18 cellular contexts compared by ENCODE assay signal in the genomic region with DNA sequence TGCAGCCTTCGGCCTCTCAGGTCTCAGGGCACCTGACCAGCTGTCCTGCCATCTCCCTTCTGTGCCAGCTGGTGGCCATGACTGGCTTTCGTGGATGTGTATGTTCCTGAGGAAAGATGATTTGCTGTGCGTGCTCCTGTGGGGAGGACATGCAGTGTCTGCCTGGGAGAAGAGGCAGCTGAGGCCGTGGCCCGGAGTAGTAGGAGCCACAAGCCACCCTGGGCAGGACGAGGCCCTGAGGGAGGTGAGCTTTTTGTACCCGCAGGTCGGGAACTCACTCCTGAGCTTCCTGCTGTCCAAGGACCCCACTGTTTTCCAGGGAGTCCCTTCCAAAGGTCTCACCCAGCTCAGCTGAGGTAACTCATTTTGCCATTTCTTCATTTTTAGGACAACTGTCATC. TPM values are rescaled to one million over a fixed set of nuclear protein-coding genes. Genes with fewer than 3 reads are reported as not detected.
DNase-seq lines count a peak whose midpoint lies in the region; ATAC-seq and TF ChIP-seq lines count a peak whose summit lies in the region.
"Had no signal": no experiment of that assay in that cellular context is flagged by ENCODE, and none has a peak within 500 bp of the region (broad histone marks: within the 10 kb centered on the region; RNA-seq: fewer than 3 reads in every experiment).

No MANE protein-coding gene starts in this region.

- POLR2A ChIA-PET in WTC11 (lab: Charles Lee) = no interaction called here

- peaks cover 66% of the 10 kb centered on the region for H3K4me1 Mint-ChIP-seq in activated CD8-positive, alpha-beta memory T cell treated with anti-CD3 and anti-CD28 coated beads, Interleukin-2, amount 10 ng/mL, durations not matched to agents 7 days and 5 days
- H3K4me1 Mint-ChIP-seq in WTC11 = peaks cover 17% of the 10 kb centered on the region
- H3K4me1 Mint-ChIP-seq in central memory CD8-positive, alpha-beta T cell = peaks cover 33% of the 10 kb centered on the region
- peaks cover 39% of the 10 kb centered on the region for H3K4me1 Mint-ChIP-seq in stimulated activated effector memory CD8-positive, alpha-beta T cell treated with anti-CD3 and anti-CD28 coated beads, Interleukin-12 subunit alpha, Interleukin-12 subunit beta, amount 100 ng/mL, for 72 hours

- ATAC-seq in activated CD8-positive, alpha-beta memory T cell treated with anti-CD3 and anti-CD28 coated beads, Interleukin-2, amount 10 ng/mL, durations not matched to agents 7 days and 5 days = no peak
- ATAC-seq in WTC11 = no peak
- ATAC-seq in central memory CD8-positive, alpha-beta T cell (replicated peaks; ENCODE audit: extremely low read depth, poor library complexity, severe bottlenecking) = no peak
- no peak for ATAC-seq in stimulated activated effector memory CD8-positive, alpha-beta T cell treated with anti-CD3 and anti-CD28 coated beads, Interleukin-12 subunit alpha, Interleukin-12 subunit beta, amount 100 ng/mL, for 72 hours
- ATAC-seq in GM19351 (IDR thresholded peaks at IDR 0.05; ENCODE audit: unreplicated experiment) = no peak
- no peak for ATAC-seq in left lobe of liver

- H3K4me3 Mint-ChIP-seq in activated CD8-positive, alpha-beta memory T cell treated with anti-CD3 and anti-CD28 coated beads, Interleukin-2, amount 10 ng/mL, durations not matched to agents 7 days and 5 days = no peak overlapping the region
- H3K4me3 Mint-ChIP-seq in WTC11 = no peak overlapping the region
- H3K4me3 Mint-ChIP-seq in central memory CD8-positive, alpha-beta T cell = no peak overlapping the region
- no peak overlapping the region for H3K4me3 Mint-ChIP-seq in stimulated activated effector memory CD8-positive, alpha-beta T cell treated with anti-CD3 and anti-CD28 coated beads, Interleukin-12 subunit alpha, Interleukin-12 subunit beta, amount 100 ng/mL, for 72 hours

- CTCF ChIA-PET in activated CD8-positive, alpha-beta memory T cell treated with anti-CD3 and anti-CD28 coated beads, Interleukin-2, amount 10 ng/mL, durations not matched to agents 7 days and 5 days (lab: Charles Lee) = interaction anchor here (0.5 kb wide), 1 partner anchor 316 kb away, joined by 3 read pairs; no protein-coding TSS in a partner anchor
- CTCF ChIA-PET in WTC11 (lab: Charles Lee) = interaction anchor here (4.5 kb wide), 1 partner anchor 11 kb away, joined by 18 read pairs; no protein-coding TSS in a partner anchor

- no peaks in the 10 kb centered on the region for H3K27me3 Mint-ChIP-seq in activated CD8-positive, alpha-beta memory T cell treated with anti-CD3 and anti-CD28 coated beads, Interleukin-2, amount 10 ng/mL, durations not matched to agents 7 days and 5 days
- no peaks in the 10 kb centered on the region for H3K27me3 Mint-ChIP-seq in WTC11 (ENCODE audit: low read depth)
- H3K27me3 Mint-ChIP-seq in central memory CD8-positive, alpha-beta T cell = no peaks in the 10 kb centered on the region

- no peak for TF ChIP-seq CTCF in WTC11 (IDR thresholded peaks at IDR 0.05)

- peak overlapping the region; percentile 35 for H3K27ac Mint-ChIP-seq in activated CD8-positive, alpha-beta memory T cell treated with anti-CD3 and anti-CD28 coated beads, Interleukin-2, amount 10 ng/mL, durations not matched to agents 7 days and 5 days
- H3K27ac Mint-ChIP-seq in WTC11 = 0 out of 2 replicates have a peak overlapping the region, but pooled peaks have one; percentile 30
- peak overlapping the region; percentile 49 for H3K27ac Mint-ChIP-seq in central memory CD8-positive, alpha-beta T cell (ENCODE audit: low read depth)
- peak overlapping the region; percentile 81 for H3K27ac Mint-ChIP-seq in stimulated activated effector memory CD8-positive, alpha-beta T cell treated with anti-CD3 and anti-CD28 coated beads, Interleukin-12 subunit alpha, Interleukin-12 subunit beta, amount 100 ng/mL, for 72 hours

- no peaks in the 10 kb centered on the region for H3K9me3 Mint-ChIP-seq in activated CD8-positive, alpha-beta memory T cell treated with anti-CD3 and anti-CD28 coated beads, Interleukin-2, amount 10 ng/mL, durations not matched to agents 7 days and 5 days (ENCODE audit: low read depth)
- no peaks in the 10 kb centered on the region for H3K9me3 Mint-ChIP-seq in WTC11
- no peaks in the 10 kb centered on the region for H3K9me3 Mint-ChIP-seq in central memory CD8-positive, alpha-beta T cell
- H3K9me3 Mint-ChIP-seq in stimulated activated effector memory CD8-positive, alpha-beta T cell treated with anti-CD3 and anti-CD28 coated beads, Interleukin-12 subunit alpha, Interleukin-12 subunit beta, amount 100 ng/mL, for 72 hours = no peaks in the 10 kb centered on the region

- H3K36me3 Mint-ChIP-seq in activated CD8-positive, alpha-beta memory T cell treated with anti-CD3 and anti-CD28 coated beads, Interleukin-2, amount 10 ng/mL, durations not matched to agents 7 days and 5 days = peaks cover 56% of the 10 kb centered on the region
- H3K36me3 Mint-ChIP-seq in WTC11 = peaks cover 12% of the 10 kb centered on the region
- peaks cover 47% of the 10 kb centered on the region for H3K36me3 Mint-ChIP-seq in central memory CD8-positive, alpha-beta T cell (ENCODE audit: insufficient read depth)
- peaks cover 100% of the 10 kb centered on the region for H3K36me3 Mint-ChIP-seq in stimulated activated effector memory CD8-positive, alpha-beta T cell treated with anti-CD3 and anti-CD28 coated beads, Interleukin-12 subunit alpha, Interleukin-12 subunit beta, amount 100 ng/mL, for 72 hours

- DNase-seq in activated CD8-positive, alpha-beta memory T cell treated with anti-CD3 and anti-CD28 coated beads, Interleukin-2, amount 10 ng/mL, durations not matched to agents 7 days and 5 days = no peak
- no peak for DNase-seq in activated CD8-positive, alpha-beta memory T cell treated with anti-CD3 and anti-CD28 coated beads, Interleukin-2, amount 50 U/mL, for 48 hours
- DNase-seq in WTC11 (ENCODE audit: low spot score) (no peak), 8988T (no peak), left lobe of liver (ENCODE audit: low spot score) (no peak)
- DNase-seq in central memory CD8-positive, alpha-beta T cell (ENCODE audit: low spot score in 2 of 2) = no peak
- no peak for DNase-seq in stimulated activated effector memory CD8-positive, alpha-beta T cell treated with anti-CD3 and anti-CD28 coated beads, Interleukin-12 subunit alpha, Interleukin-12 subunit beta, amount 100 ng/mL, for 72 hours (ENCODE audit: low spot score in 2 of 2)
- DNase-seq: brain microvascular endothelial cell; colonic mucosa; GOT3; islet precursor cell; NCI-H1105 treated with DMSO at 0.1 percent for 48 hours; NCI-H2029 treated with DMSO at 0.1 percent for 48 hours; PC-9; SHP77; stimulated activated CD4-positive, alpha-beta T cell treated with anti-CD3 and anti-CD28 coated beads, Interleukin-4, amount 100 ng/mL, for 1 hour; stomach had no signal

TF ChIP-seq in WTC11, 78 proteins besides CTCF, POLR2A, EP300 and RAD21 (continues in another document):
- no peak for TF ChIP-seq SMAD4 (CRISPR knock-in tag; IDR thresholded peaks at IDR 0.05)
- TF ChIP-seq, protein P1, sequence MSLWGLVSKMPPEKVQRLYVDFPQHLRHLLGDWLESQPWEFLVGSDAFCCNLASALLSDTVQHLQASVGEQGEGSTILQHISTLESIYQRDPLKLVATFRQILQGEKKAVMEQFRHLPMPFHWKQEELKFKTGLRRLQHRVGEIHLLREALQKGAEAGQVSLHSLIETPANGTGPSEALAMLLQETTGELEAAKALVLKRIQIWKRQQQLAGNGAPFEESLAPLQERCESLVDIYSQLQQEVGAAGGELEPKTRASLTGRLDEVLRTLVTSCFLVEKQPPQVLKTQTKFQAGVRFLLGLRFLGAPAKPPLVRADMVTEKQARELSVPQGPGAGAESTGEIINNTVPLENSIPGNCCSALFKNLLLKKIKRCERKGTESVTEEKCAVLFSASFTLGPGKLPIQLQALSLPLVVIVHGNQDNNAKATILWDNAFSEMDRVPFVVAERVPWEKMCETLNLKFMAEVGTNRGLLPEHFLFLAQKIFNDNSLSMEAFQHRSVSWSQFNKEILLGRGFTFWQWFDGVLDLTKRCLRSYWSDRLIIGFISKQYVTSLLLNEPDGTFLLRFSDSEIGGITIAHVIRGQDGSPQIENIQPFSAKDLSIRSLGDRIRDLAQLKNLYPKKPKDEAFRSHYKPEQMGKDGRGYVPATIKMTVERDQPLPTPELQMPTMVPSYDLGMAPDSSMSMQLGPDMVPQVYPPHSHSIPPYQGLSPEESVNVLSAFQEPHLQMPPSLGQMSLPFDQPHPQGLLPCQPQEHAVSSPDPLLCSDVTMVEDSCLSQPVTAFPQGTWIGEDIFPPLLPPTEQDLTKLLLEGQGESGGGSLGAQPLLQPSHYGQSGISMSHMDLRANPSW (CRISPR knock-in tag; conservative IDR thresholded peaks at IDR 0.05; ENCODE audit: low read depth) = no peak
- TF ChIP-seq ZNF416 (CRISPR knock-in tag; IDR thresholded peaks at IDR 0.05) = no peak
- no peak for TF ChIP-seq RORB (CRISPR knock-in tag; IDR thresholded peaks at IDR 0.05)
- no peak for TF ChIP-seq FOXJ3 (CRISPR knock-in tag; IDR thresholded peaks at IDR 0.05; ENCODE audit: borderline replicate concordance)
- TF ChIP-seq NR2C2 (CRISPR knock-in tag; IDR thresholded peaks at IDR 0.05) = no peak
- TF ChIP-seq PRRX2 (CRISPR knock-in tag; IDR thresholded peaks at IDR 0.05) = no peak
- TF ChIP-seq, protein P2, sequence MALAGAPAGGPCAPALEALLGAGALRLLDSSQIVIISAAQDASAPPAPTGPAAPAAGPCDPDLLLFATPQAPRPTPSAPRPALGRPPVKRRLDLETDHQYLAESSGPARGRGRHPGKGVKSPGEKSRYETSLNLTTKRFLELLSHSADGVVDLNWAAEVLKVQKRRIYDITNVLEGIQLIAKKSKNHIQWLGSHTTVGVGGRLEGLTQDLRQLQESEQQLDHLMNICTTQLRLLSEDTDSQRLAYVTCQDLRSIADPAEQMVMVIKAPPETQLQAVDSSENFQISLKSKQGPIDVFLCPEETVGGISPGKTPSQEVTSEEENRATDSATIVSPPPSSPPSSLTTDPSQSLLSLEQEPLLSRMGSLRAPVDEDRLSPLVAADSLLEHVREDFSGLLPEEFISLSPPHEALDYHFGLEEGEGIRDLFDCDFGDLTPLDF (CRISPR knock-in tag; IDR thresholded peaks at IDR 0.05) = no peak
- no peak for TF ChIP-seq GRHL2 (CRISPR knock-in tag; IDR thresholded peaks at IDR 0.05; ENCODE audit: insufficient replicate concordance, severe bottlenecking)
- no peak for TF ChIP-seq ZBTB21 (CRISPR knock-in tag; IDR thresholded peaks at IDR 0.05; ENCODE audit: borderline replicate concordance)
- no peak for TF ChIP-seq IRF2 (CRISPR knock-in tag; IDR thresholded peaks at IDR 0.05; ENCODE audit: borderline replicate concordance, low read depth)
- TF ChIP-seq, protein P3, sequence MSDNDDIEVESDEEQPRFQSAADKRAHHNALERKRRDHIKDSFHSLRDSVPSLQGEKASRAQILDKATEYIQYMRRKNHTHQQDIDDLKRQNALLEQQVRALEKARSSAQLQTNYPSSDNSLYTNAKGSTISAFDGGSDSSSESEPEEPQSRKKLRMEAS (CRISPR knock-in tag; IDR thresholded peaks at IDR 0.05) = no peak
- TF ChIP-seq GTF2I (CRISPR knock-in tag; conservative IDR thresholded peaks at IDR 0.05) = no peak
- no peak for TF ChIP-seq ZNF121 (CRISPR knock-in tag; IDR thresholded peaks at IDR 0.05)

RNA-seq across cellular contexts. Expression of a gene that starts 58.5 kb away (rescaled TPM):
- 100 to 1,000 TPM; 256 to 261 TPM for total RNA-seq in activated CD8-positive, alpha-beta memory T cell treated with anti-CD3 and anti-CD28 coated beads, Interleukin-2, amount 10 ng/mL, durations not matched to agents 7 days and 5 days
- total RNA-seq in WTC11 (2021) = 17.9 to 23.1 TPM (median 20.2 TPM) in 3 replicates
- total RNA-seq in left lobe of liver = 2.6 TPM

Comparison
In these comparisons a context has a peak if more than half of its experiments do, and no peak if none do; other contexts are left out.
1. H3K27ac Mint-ChIP-seq: peak in every context shown above with its lines; median percentile 81 in stimulated activated effector memory CD8-positive, alpha-beta T cell treated with anti-CD3 and anti-CD28 coated beads, Interleukin-12 subunit alpha, Interleukin-12 subunit beta, amount 100 ng/mL, for 72 hours; 49 in central memory CD8-positive, alpha-beta T cell; 35 in activated CD8-positive, alpha-beta memory T cell treated with anti-CD3 and anti-CD28 coated beads, Interleukin-2, amount 10 ng/mL, durations not matched to agents 7 days and 5 days; 30 in WTC11.
2. RNA of a gene that starts 58.5 kb away (total RNA-seq): 256 to 261 TPM in activated CD8-positive, alpha-beta memory T cell treated with anti-CD3 and anti-CD28 coated beads, Interleukin-2, amount 10 ng/mL, durations not matched to agents 7 days and 5 days; 17.9 to 23.1 TPM in WTC11 and 2.6 TPM in left lobe of liver (single experiment); every median in the first group is over 10 times any median in the second.